9 cellular contexts compared by ENCODE assay signal in genomic region chr18:26480897-26481795, GRCh38.
DNase-seq lines count a peak whose midpoint lies in the region; TF ChIP-seq lines count a peak whose summit lies in the region.
"Had no signal": no experiment of that assay in that cellular context is flagged by ENCODE, and none has a peak within 500 bp of the region (broad histone marks: within the 10 kb centered on the region; RNA-seq: fewer than 3 reads in every experiment).

No MANE protein-coding gene starts in this region.

- H3K27ac Mint-ChIP-seq in progenitor cell of endocrine pancreas = peak overlapping the region; percentile 97
- H3K27ac Mint-ChIP-seq: effector memory CD8-positive, alpha-beta T cell had no signal

- H3K27me3 Mint-ChIP-seq in progenitor cell of endocrine pancreas = no peaks in the 10 kb centered on the region
- H3K27me3 Mint-ChIP-seq: effector memory CD8-positive, alpha-beta T cell had no signal

- peaks cover 4% of the 10 kb centered on the region for H3K36me3 Mint-ChIP-seq in progenitor cell of endocrine pancreas (ENCODE audit: insufficient read depth)

- peaks cover 33% of the 10 kb centered on the region for H3K4me1 Mint-ChIP-seq in progenitor cell of endocrine pancreas (ENCODE audit: low read depth)

- H3K36me3 ChIP-seq in MG63 = peaks cover 8% of the 10 kb centered on the region

- H3K9me3 Mint-ChIP-seq in progenitor cell of endocrine pancreas (ENCODE audit: low read depth) = no peaks in the 10 kb centered on the region
- H3K9me3 Mint-ChIP-seq: effector memory CD8-positive, alpha-beta T cell had no signal

- peak overlapping the region; percentile 1 for H3K4me3 Mint-ChIP-seq in progenitor cell of endocrine pancreas (ENCODE audit: low read depth)
- H3K4me3 Mint-ChIP-seq: effector memory CD8-positive, alpha-beta T cell had no signal

- no peak overlapping the region for H3K4me3 ChIP-seq in MG63
- H3K4me3 ChIP-seq in epithelial cell of esophagus (ENCODE audit: low read length) = no peak overlapping the region

- no peaks in the 10 kb centered on the region for H3K27me3 ChIP-seq in MG63

- peak; percentile 99 for DNase-seq in ELR (ENCODE audit: low read depth)
- peak; percentile 64 for DNase-seq in MG63
- peak; percentile 89 for DNase-seq in epithelial cell of esophagus (ENCODE audit: low read depth)
- no peak for DNase-seq in progenitor cell of endocrine pancreas (ENCODE audit: low spot score, unreplicated experiment)
- DNase-seq in NCI-H2081 (lab: John Stamatoyannopoulos, UW) = no peak
- DNase-seq in SHP77 (lab: John Stamatoyannopoulos, UW) = no peak
- no peak for DNase-seq in NCI-H128 (lab: John Stamatoyannopoulos, UW; ENCODE audit: unreplicated experiment)
- no peak for DNase-seq in AML-193 (lab: John Stamatoyannopoulos, UW)
- DNase-seq: effector memory CD8-positive, alpha-beta T cell had no signal

- H3K9me3 ChIP-seq in MG63 = no peaks in the 10 kb centered on the region

- TF ChIP-seq CTCF in epithelial cell of esophagus (IDR thresholded peaks at IDR 0.05; ENCODE audit: insufficient read depth, low read depth, low read length, missing control alignments) (no peak), progenitor cell of endocrine pancreas (IDR thresholded peaks at IDR 0.05; ENCODE audit: unreplicated experiment) (no peak)

Comparison
In these comparisons a context has a peak if more than half of its experiments do, and no peak if none do; other contexts are left out.
1. DNase-seq: peak in ELR (single experiment), MG63 (single experiment) and epithelial cell of esophagus (single experiment); none in progenitor cell of endocrine pancreas (single experiment), NCI-H2081 (0 of 2), SHP77 (0 of 2), NCI-H128 (single experiment) and AML-193 (0 of 2).